ENCODE assay signal across 9 cellular contexts in the genomic region with DNA sequence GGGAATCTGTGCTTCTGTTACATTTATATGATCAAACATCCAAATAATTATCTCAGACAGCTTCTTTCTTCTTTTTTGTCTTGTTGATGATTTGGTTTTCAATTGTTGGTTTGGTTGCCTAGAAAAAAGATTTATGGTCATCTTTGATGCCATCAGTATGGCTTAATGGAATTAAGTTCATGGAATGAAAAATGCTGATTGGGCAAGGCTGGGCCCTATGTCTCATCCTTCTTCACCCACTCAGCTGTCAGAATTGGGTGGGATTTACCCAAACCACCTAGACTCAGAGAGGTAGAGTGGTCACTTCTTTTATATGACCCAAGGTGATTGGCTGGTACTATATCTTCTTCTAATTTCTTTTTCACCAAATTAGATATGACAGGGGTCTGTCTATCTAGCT.
"Had no signal": no experiment of that assay in that cellular context is flagged by ENCODE, and none has a peak within 500 bp of the region (broad histone marks: within the 10 kb centered on the region; RNA-seq: fewer than 3 reads in every experiment).

No MANE protein-coding gene starts in this region.

- H2AFZ ChIP-seq: GM23248 had no signal

- H3K27ac ChIP-seq: GM23248, HL-60 had no signal

- H3K27me3 Mint-ChIP-seq: IgD-negative memory B cell had no signal

- H3K4me3 ChIP-seq: GM23248, HAP-1 had no signal

- H3K4me1 ChIP-seq: HAP-1 had no signal

- H3K36me3 Mint-ChIP-seq: IgD-negative memory B cell had no signal

- H3K9ac ChIP-seq: GM23248 had no signal

- H3K36me3 ChIP-seq: HAP-1 had no signal

- H3K9me3 ChIP-seq: HAP-1 had no signal

- H3K4me3 Mint-ChIP-seq: HFFc6, IgD-negative memory B cell had no signal

- H3K4me1 Mint-ChIP-seq: IgD-negative memory B cell had no signal

- DNase-seq: GM23248, GOT3, H7, HFFc6, KBM-7 had no signal

- ATAC-seq: HCT116 had no signal
